Comparison of ENCODE assay signal across 10 cellular contexts in genomic region chr4:56799291-56799823, GRCh38. TPM values are rescaled to one million over a fixed set of nuclear protein-coding genes. Genes with fewer than 3 reads are reported as not detected.
DNase-seq lines count a peak whose midpoint lies in the region; ATAC-seq, FAIRE-seq and TF ChIP-seq lines count a peak whose summit lies in the region.
"Had no signal": no experiment of that assay in that cellular context is flagged by ENCODE, and none has a peak within 500 bp of the region (broad histone marks: within the 10 kb centered on the region; RNA-seq: fewer than 3 reads in every experiment).

No MANE protein-coding gene starts in this region.

- H3K4me3 Mint-ChIP-seq in central memory CD8-positive, alpha-beta T cell, result peak overlapping the region; percentile 97

- H3K4me3 ChIP-seq in heart right ventricle (peak overlapping the region; percentile 33 to 66 (median 64)), mucosa of stomach (ENCODE audit: low read length) (peak overlapping the region; percentile 89)

- H3K9me3 Mint-ChIP-seq in central memory CD8-positive, alpha-beta T cell, result no peaks in the 10 kb centered on the region

- DNase-seq in heart right ventricle (no peak), cardiac septum (ENCODE audit: low spot score) (no peak), H54 (ENCODE audit: insufficient read length, low spot score) (no peak), NCI-H1105 (lab: John Stamatoyannopoulos, UW) (no peak), NCI-H1436 (lab: John Stamatoyannopoulos, UW) (no peak)
- no peak for DNase-seq in central memory CD8-positive, alpha-beta T cell (ENCODE audit: low spot score in 2 of 2)

- peak overlapping the region; percentile 74 for H3K9ac ChIP-seq in mucosa of stomach (ENCODE audit: low read length)

- H3K4me1 Mint-ChIP-seq in central memory CD8-positive, alpha-beta T cell, result peaks cover 10% of the 10 kb centered on the region

- H3K27me3 ChIP-seq in heart right ventricle (no peaks in the 10 kb centered on the region), mucosa of stomach (ENCODE audit: control insufficient read depth, insufficient read depth, low read length) (no peaks in the 10 kb centered on the region)

- no peak for TF ChIP-seq CTCF in heart right ventricle (IDR thresholded peaks at IDR 0.05)

- no peaks in the 10 kb centered on the region for H3K27me3 Mint-ChIP-seq in central memory CD8-positive, alpha-beta T cell

- H3K36me3 ChIP-seq in heart right ventricle (no peaks in the 10 kb centered on the region), mucosa of stomach (ENCODE audit: control insufficient read depth, insufficient read depth, low read length) (no peaks in the 10 kb centered on the region)

- peak overlapping the region in 7 of 10 donors; percentile 7 to 66 (median 52) for H3K27ac ChIP-seq in heart right ventricle

- H3K4me1 ChIP-seq in heart right ventricle, result peaks cover 0 to 9% (median 3%) of the 10 kb centered on the region in 9 donors
- H3K4me1 ChIP-seq in mucosa of stomach (ENCODE audit: control insufficient read depth, insufficient read depth, low read length), result no peaks in the 10 kb centered on the region

- no peak for FAIRE-seq in H54 (lab: Jason Lieb, UNC)

- intact Hi-C loops in heart right ventricle (cut with DNase I), result loop anchor here in 5 of 10 donors (10.0 kb wide), 4 partner anchors 135 to 375 kb away; no protein-coding TSS in a partner anchor
- intact Hi-C loops in cardiac septum (cut with DNase I), result no loop called here

- 69 to 77% methylated on average over 11 of the region's 11 CpGs for WGBS in heart right ventricle, 2 donors

- peaks cover 3% of the 10 kb centered on the region for H3K36me3 Mint-ChIP-seq in central memory CD8-positive, alpha-beta T cell (ENCODE audit: insufficient read depth)

- peak in 3 of 8 donors; percentile 8 to 23 (median 20) for ATAC-seq in heart right ventricle
- ATAC-seq in central memory CD8-positive, alpha-beta T cell (replicated peaks; ENCODE audit: extremely low read depth, poor library complexity, severe bottlenecking), result no peak
- no peak for ATAC-seq in GM21786 (IDR thresholded peaks at IDR 0.05; ENCODE audit: unreplicated experiment)

- H3K9me3 ChIP-seq in heart right ventricle, result no peaks in the 10 kb centered on the region
- no peaks in the 10 kb centered on the region for H3K9me3 ChIP-seq in mucosa of stomach (ENCODE audit: control insufficient read depth, low read length)

- TF ChIP-seq POLR2A in H54 (IDR thresholded peaks at IDR 0.05; ENCODE audit: low read depth, low read length), result no peak

- H3K27ac Mint-ChIP-seq in central memory CD8-positive, alpha-beta T cell (ENCODE audit: low read depth), result peak overlapping the region; percentile 88

RNA-seq across cellular contexts. Expression of gene SPINK2, which starts 22.1 kb away (rescaled TPM):
- total RNA-seq in heart right ventricle (under 1 TPM in 2 of 10 donors, not detected in 8; 0.64 to 0.74 TPM), cardiac septum (not detected)
- not detected for polyA plus RNA-seq in heart right ventricle
- total RNA-seq: Daoy, dermis microvascular lymphatic vessel endothelial cell had no signal
